In genomic region chr10:8053446-8054242, GRCh38 we compare ENCODE assay signal across 8 cellular contexts.
DNase-seq lines count a peak whose midpoint lies in the region; TF ChIP-seq lines count a peak whose summit lies in the region.

No MANE protein-coding gene starts in this region.

- peak; percentile 98 for TF ChIP-seq CTCF in GM12875 (IDR thresholded peaks at IDR 0.05; ENCODE audit: borderline replicate concordance, insufficient read depth, low read depth, low read length)
- TF ChIP-seq CTCF in HFF-Myc (IDR thresholded peaks at IDR 0.05; ENCODE audit: low read depth, low read length, missing control alignments): no peak

- peak; percentile 37 for DNase-seq in HFF-Myc (ENCODE audit: extremely low read depth, low read depth)
- DNase-seq in MV-4-11 (lab: John Stamatoyannopoulos, UW): peak; percentile 66
- peak; percentile 90 to 96 (median 94) for DNase-seq in activated CD4-positive, CD25-positive, alpha-beta regulatory T cell (lab: John Stamatoyannopoulos, UW)
- DNase-seq in cerebellar cortex (ENCODE audit: low spot score): peak; percentile 54
- peak; percentile 96 for DNase-seq in left kidney (ENCODE audit: low read depth, low spot score)
- peak; percentile 97 to 98 for DNase-seq in stimulated activated CD4-positive, alpha-beta T cell treated with anti-CD3 and anti-CD28 coated beads, Interleukin-2, amount 100 ng/mL, for 48 hours
- no peak for DNase-seq in RPMI8226

- peak overlapping the region; percentile 87 for H3K4me3 ChIP-seq in GM12875 (ENCODE audit: low read depth, low read length)
- peak overlapping the region; percentile 48 for H3K4me3 ChIP-seq in HFF-Myc (replicated peaks; ENCODE audit: low read depth, low read length)
